8 cellular contexts compared by ENCODE assay signal in the genomic region with DNA sequence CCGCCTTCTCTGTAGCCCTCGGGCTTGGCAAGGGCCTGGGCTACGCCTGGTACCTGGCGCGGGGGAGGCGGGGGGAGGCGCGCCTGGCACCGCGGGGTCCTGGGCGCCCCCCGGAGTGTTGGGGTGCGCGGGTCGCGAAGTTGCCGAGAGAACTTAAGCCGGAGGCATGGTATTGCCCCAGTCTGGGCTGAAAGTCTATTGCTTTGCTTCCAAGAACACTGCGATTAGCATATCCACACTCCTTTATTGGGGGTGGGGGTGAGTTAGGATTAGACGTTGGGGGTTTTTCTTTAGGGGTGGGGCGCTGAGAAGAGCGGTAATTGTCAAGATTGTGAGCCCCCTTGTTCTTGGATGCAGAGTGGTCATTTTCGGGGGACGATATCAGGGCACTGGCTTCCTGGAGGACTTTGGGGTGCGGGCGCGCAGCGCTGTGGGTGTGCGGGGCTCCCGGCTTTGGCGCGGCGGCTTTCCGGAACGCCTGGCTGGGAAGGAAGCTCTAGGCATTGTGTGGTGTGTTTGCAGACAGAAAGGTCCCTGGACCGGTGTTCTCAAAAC. TPM values are rescaled to one million over a fixed set of nuclear protein-coding genes. Genes with fewer than 3 reads are reported as not detected.
A peak's percentile ranks its signal among the peaks of the same experiment; 100 is the strongest.
DNase-seq lines count a peak whose midpoint lies in the region; ATAC-seq and TF ChIP-seq lines count a peak whose summit lies in the region.

No MANE protein-coding gene starts in this region.

- H3K4me1 Mint-ChIP-seq in CD8-positive, alpha-beta memory T cell = peaks cover 14 to 19% (median 16%) of the 10 kb centered on the region in 3 donors

- H3K27ac ChIP-seq in CD8-positive, alpha-beta memory T cell (ENCODE audit: low read depth, low read length) = no peak overlapping the region
- peak overlapping the region in 4 of 5 donors; percentile 67 to 93 (median 82) for H3K27ac ChIP-seq in adrenal gland
- H3K27ac ChIP-seq in stomach smooth muscle (ENCODE audit: low read length) = peak overlapping the region; percentile 86

- TF ChIP-seq CTCF in adrenal gland (IDR thresholded peaks at IDR 0.05) = no peak

- H3K36me3 Mint-ChIP-seq in CD8-positive, alpha-beta memory T cell = no peaks in the 10 kb centered on the region

- CTCF ChIA-PET in CD8-positive, alpha-beta memory T cell (lab: Charles Lee) = no interaction called here

- no peaks in the 10 kb centered on the region for H3K36me3 ChIP-seq in CD8-positive, alpha-beta memory T cell (ENCODE audit: insufficient read depth, low read length)
- H3K36me3 ChIP-seq in adrenal gland (replicated peaks in 1 of 2) (no peaks in the 10 kb centered on the region), stomach smooth muscle (ENCODE audit: control insufficient read depth in 2 of 2, insufficient read depth in 2 of 2, low read length in 2 of 2) (no peaks in the 10 kb centered on the region)

- ATAC-seq in HG02943 (IDR thresholded peaks at IDR 0.05; ENCODE audit: low read depth, unreplicated experiment) = peak; percentile 21

- no peaks in the 10 kb centered on the region for H3K9me3 ChIP-seq in CD8-positive, alpha-beta memory T cell (ENCODE audit: low read length)
- H3K9me3 ChIP-seq in adrenal gland (replicated peaks in 1 of 3) (no peaks in the 10 kb centered on the region), stomach smooth muscle (ENCODE audit: control insufficient read depth in 2 of 2, low read length in 2 of 2) (no peaks in the 10 kb centered on the region)

- peak overlapping the region; percentile 37 for H3K4me3 ChIP-seq in CD8-positive, alpha-beta memory T cell (ENCODE audit: low read length)
- H3K4me3 ChIP-seq in adrenal gland (peak overlapping the region; percentile 54 to 94 (median 76)), stomach smooth muscle (ENCODE audit: low read length in 2 of 2) (peak overlapping the region; percentile 84 to 89)

- H3K27me3 Mint-ChIP-seq in CD8-positive, alpha-beta memory T cell = peaks cover 22 to 73% of the 10 kb centered on the region in 2 donors

- no peak for DNase-seq in CD8-positive, alpha-beta memory T cell
- DNase-seq in adrenal gland (peak in 1 of 7 donors; percentile 15), iris pigment epithelial cell (ENCODE audit: low read depth) (peak; percentile 17), activated gamma-delta T cell (lab: John Stamatoyannopoulos, UW) (no peak), NCI-H510A (lab: John Stamatoyannopoulos, UW) (no peak)
- DNase-seq in stimulated activated CD4-positive, alpha-beta T cell treated with anti-CD3 and anti-CD28 coated beads, Interleukin-2, amount 100 ng/mL, for 48 hours = no peak

- TF ChIP-seq POLR2A in adrenal gland (IDR thresholded peaks at IDR 0.05) = no peak

- H3K9me3 Mint-ChIP-seq in CD8-positive, alpha-beta memory T cell = no peaks in the 10 kb centered on the region

- H3K9ac ChIP-seq in stomach smooth muscle (ENCODE audit: low read length in 2 of 2) = peak overlapping the region; percentile 79 to 92

- POLR2A ChIA-PET in CD8-positive, alpha-beta memory T cell (lab: Charles Lee) = no interaction called here

- WGBS in adrenal gland, 4 donors = 0 to 2% (median 1%) methylated on average over 15 to 36 of the region's 36 CpGs

- no peaks in the 10 kb centered on the region for H3K27me3 ChIP-seq in CD8-positive, alpha-beta memory T cell (ENCODE audit: insufficient read depth, low read length, poor library complexity, severe bottlenecking)
- H3K27me3 ChIP-seq in adrenal gland (no peaks in the 10 kb centered on the region), stomach smooth muscle (ENCODE audit: control insufficient read depth in 1 of 2, insufficient read depth in 2 of 2, low read length in 2 of 2) (no peaks in the 10 kb centered on the region)

- H3K4me1 ChIP-seq in CD8-positive, alpha-beta memory T cell (ENCODE audit: insufficient read depth, low read length) = peaks cover 7% of the 10 kb centered on the region
- peaks cover 9 to 43% of the 10 kb centered on the region in 2 donors for H3K4me1 ChIP-seq in adrenal gland (replicated peaks in 1 of 2)
- H3K4me1 ChIP-seq in stomach smooth muscle (ENCODE audit: control insufficient read depth, insufficient read depth, low read length) = peaks cover 23% of the 10 kb centered on the region

- H3K27ac Mint-ChIP-seq in CD8-positive, alpha-beta memory T cell = peak overlapping the region in 1 of 8 donors; percentile 60

- H3K4me3 Mint-ChIP-seq in CD8-positive, alpha-beta memory T cell = peak overlapping the region; percentile 67 to 90 (median 83)

- intact Hi-C loops in adrenal gland (cut with DNase I) = loop anchor here in 1 of 2 donors (10.0 kb wide), 1 partner anchor 146 kb away; no protein-coding TSS in a partner anchor

RNA-seq across cellular contexts. Expression of gene TANC1, which starts 0.8 kb away (rescaled TPM):
- under 1 TPM; 0.11 to 0.13 TPM for total RNA-seq in CD8-positive, alpha-beta memory T cell
- polyA plus RNA-seq in CD8-positive, alpha-beta memory T cell = 0.64 TPM
- 10 to 100 TPM; 17.3 to 53.3 (median 29.6) TPM for total RNA-seq in adrenal gland
- polyA plus RNA-seq in adrenal gland = 10 to 100 TPM; 18.8 to 20.4 (median 20.3) TPM

Comparison
In these comparisons a context has a peak if more than half of its experiments do, and no peak if none do; other contexts are left out.
1. RNA of gene TANC1, which starts 0.8 kb away (total RNA-seq): 17.3 to 53.3 TPM in adrenal gland; 0.11 to 0.13 TPM in CD8-positive, alpha-beta memory T cell; every median in the first group is over 10 times any median in the second.
2. Peak in every context shown above with its lines, with median percentiles within 50 percentile points of each other: H3K4me3 ChIP-seq.